In the genomic region with DNA sequence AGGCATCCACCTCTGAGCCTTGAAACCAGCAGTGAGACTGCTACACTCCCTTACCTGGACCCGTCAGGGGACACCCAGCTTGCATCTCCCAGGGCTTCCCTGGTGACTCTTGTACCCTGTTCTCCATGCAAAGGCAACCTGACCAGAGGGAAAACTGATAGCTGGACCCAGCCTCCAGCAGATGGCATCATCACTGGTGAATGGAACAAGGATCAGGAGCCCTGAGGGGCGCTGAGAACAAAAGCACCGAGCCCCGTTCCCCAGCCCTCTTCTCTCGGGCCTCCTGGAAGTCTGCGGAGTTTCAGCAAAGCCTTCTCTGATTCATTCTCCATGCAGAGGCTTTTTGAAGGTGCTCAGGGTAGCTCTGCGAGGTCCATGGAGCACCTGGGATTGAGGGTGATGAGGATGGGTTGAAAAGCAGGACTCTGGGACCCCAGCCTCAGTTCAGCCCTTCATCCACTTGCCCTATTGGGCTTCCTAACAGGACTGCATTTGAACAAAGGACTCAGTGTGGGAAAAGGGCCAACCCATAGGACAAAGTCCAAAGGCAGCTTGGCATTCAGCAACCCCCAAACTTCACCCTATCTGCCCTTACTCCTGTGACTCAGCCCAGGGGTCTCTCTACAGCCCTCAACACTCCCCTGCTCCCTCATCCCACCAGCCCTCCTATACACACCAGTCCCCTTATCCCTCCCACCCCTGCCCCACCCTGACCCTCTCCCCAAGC, we compare ENCODE assay signal across 1 cellular context.
TF ChIP-seq lines count a peak whose summit lies in the region.

No MANE protein-coding gene starts in this region.

TF ChIP-seq in GM23338, 12 proteins besides CTCF, POLR2A, EP300 and RAD21:
- TF ChIP-seq, protein P1, sequence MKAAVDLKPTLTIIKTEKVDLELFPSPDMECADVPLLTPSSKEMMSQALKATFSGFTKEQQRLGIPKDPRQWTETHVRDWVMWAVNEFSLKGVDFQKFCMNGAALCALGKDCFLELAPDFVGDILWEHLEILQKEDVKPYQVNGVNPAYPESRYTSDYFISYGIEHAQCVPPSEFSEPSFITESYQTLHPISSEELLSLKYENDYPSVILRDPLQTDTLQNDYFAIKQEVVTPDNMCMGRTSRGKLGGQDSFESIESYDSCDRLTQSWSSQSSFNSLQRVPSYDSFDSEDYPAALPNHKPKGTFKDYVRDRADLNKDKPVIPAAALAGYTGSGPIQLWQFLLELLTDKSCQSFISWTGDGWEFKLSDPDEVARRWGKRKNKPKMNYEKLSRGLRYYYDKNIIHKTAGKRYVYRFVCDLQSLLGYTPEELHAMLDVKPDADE (IDR thresholded peaks at IDR 0.05): no peak
- TF ChIP-seq REST (IDR thresholded peaks at IDR 0.05; ENCODE audit: unreplicated experiment): no peak
- no peak for TF ChIP-seq CREB1 (CRISPR knock-in tag; IDR thresholded peaks at IDR 0.05; ENCODE audit: low read depth)
- no peak for TF ChIP-seq NANOG (IDR thresholded peaks at IDR 0.05; ENCODE audit: borderline replicate concordance)
- no peak for TF ChIP-seq EZH2phosphoT487 (IDR thresholded peaks at IDR 0.05; ENCODE audit: unreplicated experiment)
- TF ChIP-seq ZNF114 (CRISPR knock-in tag; IDR thresholded peaks at IDR 0.05): no peak
- TF ChIP-seq EZH2 (IDR thresholded peaks at IDR 0.05; ENCODE audit: low read depth, unreplicated experiment): no peak
- TF ChIP-seq JUNB (IDR thresholded peaks at IDR 0.05; ENCODE audit: unreplicated experiment): no peak
- TF ChIP-seq ZNF331 (CRISPR knock-in tag; IDR thresholded peaks at IDR 0.05; ENCODE audit: low read depth): no peak
- no peak for TF ChIP-seq POLR2AphosphoS5 (IDR thresholded peaks at IDR 0.05; ENCODE audit: low read depth)
- TF ChIP-seq, protein P2, sequence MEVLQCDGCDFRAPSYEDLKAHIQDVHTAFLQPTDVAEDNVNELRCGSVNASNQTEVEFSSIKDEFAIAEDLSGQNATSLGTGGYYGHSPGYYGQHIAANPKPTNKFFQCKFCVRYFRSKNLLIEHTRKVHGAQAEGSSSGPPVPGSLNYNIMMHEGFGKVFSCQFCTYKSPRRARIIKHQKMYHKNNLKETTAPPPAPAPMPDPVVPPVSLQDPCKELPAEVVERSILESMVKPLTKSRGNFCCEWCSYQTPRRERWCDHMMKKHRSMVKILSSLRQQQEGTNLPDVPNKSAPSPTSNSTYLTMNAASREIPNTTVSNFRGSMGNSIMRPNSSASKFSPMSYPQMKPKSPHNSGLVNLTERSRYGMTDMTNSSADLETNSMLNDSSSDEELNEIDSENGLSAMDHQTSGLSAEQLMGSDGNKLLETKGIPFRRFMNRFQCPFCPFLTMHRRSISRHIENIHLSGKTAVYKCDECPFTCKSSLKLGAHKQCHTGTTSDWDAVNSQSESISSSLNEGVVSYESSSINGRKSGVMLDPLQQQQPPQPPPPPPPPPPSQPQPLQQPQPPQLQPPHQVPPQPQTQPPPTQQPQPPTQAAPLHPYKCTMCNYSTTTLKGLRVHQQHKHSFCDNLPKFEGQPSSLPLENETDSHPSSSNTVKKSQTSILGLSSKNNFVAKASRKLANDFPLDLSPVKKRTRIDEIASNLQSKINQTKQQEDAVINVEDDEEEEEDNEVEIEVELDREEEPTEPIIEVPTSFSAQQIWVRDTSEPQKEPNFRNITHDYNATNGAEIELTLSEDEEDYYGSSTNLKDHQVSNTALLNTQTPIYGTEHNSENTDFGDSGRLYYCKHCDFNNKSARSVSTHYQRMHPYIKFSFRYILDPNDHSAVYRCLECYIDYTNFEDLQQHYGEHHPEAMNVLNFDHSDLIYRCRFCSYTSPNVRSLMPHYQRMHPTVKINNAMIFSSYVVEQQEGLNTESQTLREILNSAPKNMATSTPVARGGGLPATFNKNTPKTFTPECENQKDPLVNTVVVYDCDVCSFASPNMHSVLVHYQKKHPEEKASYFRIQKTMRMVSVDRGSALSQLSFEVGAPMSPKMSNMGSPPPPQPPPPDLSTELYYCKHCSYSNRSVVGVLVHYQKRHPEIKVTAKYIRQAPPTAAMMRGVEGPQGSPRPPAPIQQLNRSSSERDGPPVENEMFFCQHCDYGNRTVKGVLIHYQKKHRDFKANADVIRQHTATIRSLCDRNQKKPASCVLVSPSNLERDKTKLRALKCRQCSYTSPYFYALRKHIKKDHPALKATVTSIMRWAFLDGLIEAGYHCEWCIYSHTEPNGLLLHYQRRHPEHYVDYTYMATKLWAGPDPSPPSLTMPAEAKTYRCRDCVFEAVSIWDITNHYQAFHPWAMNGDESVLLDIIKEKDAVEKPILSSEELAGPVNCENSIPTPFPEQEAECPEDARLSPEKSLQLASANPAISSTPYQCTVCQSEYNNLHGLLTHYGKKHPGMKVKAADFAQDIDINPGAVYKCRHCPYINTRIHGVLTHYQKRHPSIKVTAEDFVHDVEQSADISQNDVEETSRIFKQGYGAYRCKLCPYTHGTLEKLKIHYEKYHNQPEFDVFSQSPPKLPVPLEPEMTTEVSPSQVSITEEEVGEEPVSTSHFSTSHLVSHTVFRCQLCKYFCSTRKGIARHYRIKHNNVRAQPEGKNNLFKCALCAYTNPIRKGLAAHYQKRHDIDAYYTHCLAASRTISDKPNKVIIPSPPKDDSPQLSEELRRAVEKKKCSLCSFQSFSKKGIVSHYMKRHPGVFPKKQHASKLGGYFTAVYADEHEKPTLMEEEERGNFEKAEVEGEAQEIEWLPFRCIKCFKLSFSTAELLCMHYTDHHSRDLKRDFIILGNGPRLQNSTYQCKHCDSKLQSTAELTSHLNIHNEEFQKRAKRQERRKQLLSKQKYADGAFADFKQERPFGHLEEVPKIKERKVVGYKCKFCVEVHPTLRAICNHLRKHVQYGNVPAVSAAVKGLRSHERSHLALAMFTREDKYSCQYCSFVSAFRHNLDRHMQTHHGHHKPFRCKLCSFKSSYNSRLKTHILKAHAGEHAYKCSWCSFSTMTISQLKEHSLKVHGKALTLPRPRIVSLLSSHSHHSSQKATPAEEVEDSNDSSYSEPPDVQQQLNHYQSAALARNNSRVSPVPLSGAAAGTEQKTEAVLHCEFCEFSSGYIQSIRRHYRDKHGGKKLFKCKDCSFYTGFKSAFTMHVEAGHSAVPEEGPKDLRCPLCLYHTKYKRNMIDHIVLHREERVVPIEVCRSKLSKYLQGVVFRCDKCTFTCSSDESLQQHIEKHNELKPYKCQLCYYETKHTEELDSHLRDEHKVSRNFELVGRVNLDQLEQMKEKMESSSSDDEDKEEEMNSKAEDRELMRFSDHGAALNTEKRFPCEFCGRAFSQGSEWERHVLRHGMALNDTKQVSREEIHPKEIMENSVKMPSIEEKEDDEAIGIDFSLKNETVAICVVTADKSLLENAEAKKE (CRISPR knock-in tag; IDR thresholded peaks at IDR 0.05): no peak
- no peak for TF ChIP-seq STAT1 (IDR thresholded peaks at IDR 0.05; ENCODE audit: unreplicated experiment)
TF ChIP-seq in GM23338: peak in this region for 0.
